Comparison of ENCODE assay signal across 21 cellular contexts in the genomic region with DNA sequence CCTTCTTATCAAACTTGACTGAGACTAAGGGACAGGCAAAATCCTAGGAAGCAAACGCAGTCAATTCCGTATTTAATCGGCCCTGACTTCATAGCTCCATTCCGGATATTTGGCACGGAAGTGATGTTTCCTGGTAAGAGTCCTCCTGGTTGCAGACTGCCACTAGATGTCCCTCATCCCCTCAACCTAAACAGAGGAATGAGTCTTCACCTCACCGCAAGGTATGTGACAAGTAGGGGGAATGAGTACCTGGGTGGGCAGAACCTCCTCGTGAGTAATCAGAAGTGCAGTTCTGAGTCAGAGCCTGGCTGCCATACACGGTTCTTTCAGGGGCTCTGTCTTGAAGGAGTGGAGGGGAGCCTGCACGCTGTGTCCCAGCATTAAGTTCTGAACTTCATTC.
DNase-seq lines count a peak whose midpoint lies in the region; ATAC-seq and TF ChIP-seq lines count a peak whose summit lies in the region.
"Had no signal": no experiment of that assay in that cellular context is flagged by ENCODE, and none has a peak within 500 bp of the region (broad histone marks: within the 10 kb centered on the region; RNA-seq: fewer than 3 reads in every experiment).

No MANE protein-coding gene starts in this region.

- H3K36me3 ChIP-seq in iPS DF 6.9 (ENCODE audit: control insufficient read depth, insufficient read depth, low read length) (no peaks in the 10 kb centered on the region), upper lobe of right lung (no peaks in the 10 kb centered on the region)
- H3K36me3 ChIP-seq: upper lobe of left lung had no signal

- ATAC-seq in WTC11 (peak; percentile 96), upper lobe of right lung (peak; percentile 23), omental fat pad (ENCODE audit: low FRiP score) (no peak)
- ATAC-seq in activated T-cell treated with anti-CD3 and anti-CD28 coated beads, Interleukin-2, amount 50 U/mL, for 4 hours: no peak
- ATAC-seq: natural killer cell treated with Interleukin-12 subunit alpha and Interleukin-12 subunit beta and Interleukin-15 and Interleukin-18, amount 100 ng/mL, for 72 hours; T-helper 17 cell had no signal

- no CpG with 5 or more reads among the region's 9 CpGs for WGBS in iPS DF 6.9 (ENCODE audit: insufficient coverage, insufficient read length)

- H3K4me1 ChIP-seq in iPS DF 6.9 (ENCODE audit: control insufficient read depth, insufficient read depth, low read length): no peaks in the 10 kb centered on the region
- no peaks in the 10 kb centered on the region for H3K4me1 ChIP-seq in upper lobe of right lung
- H3K4me1 ChIP-seq: upper lobe of left lung had no signal

- peak; percentile 7 for DNase-seq in NCI-H82 (lab: John Stamatoyannopoulos, UW)
- DNase-seq in NCI-H82 treated with DMSO at 0.1 percent for 48 hours (lab: John Stamatoyannopoulos, UW; ENCODE audit: unreplicated experiment): no peak
- peak; percentile 17 for DNase-seq in WTC11 (ENCODE audit: low spot score)
- peak; percentile 16 for DNase-seq in iPS DF 6.9 (ENCODE audit: low read depth, low spot score)
- no peak for DNase-seq in upper lobe of right lung
- no peak for DNase-seq in NCI-H1092 treated with DMSO at 0.1 percent for 48 hours (lab: John Stamatoyannopoulos, UW)
- DNase-seq in omental fat pad (ENCODE audit: low spot score): no peak
- DNase-seq in activated T-cell treated with anti-CD3 and anti-CD28 coated beads, Interleukin-2, amount 50 U/mL, for 4 hours: no peak
- DNase-seq: 8988T; activated CD4-positive, CD25-positive, alpha-beta regulatory T cell treated with anti-CD3 and anti-CD28 coated beads, Interleukin-2, amount 50 U/mL, for 72 hours; activated naive CD4-positive, alpha-beta T cell treated with Interleukin-2 at 50 U/mL for 16 hours; effector CD4-positive, alpha-beta T cell; mammary epithelial cell; SHP77 treated with DMSO at 0.1 percent for 48 hours; stimulated activated CD4-positive, alpha-beta T cell treated with anti-CD3 and anti-CD28 coated beads, Interleukin-12 subunit alpha, Interleukin-12 subunit beta, amount 100 ng/mL, for 4 hours; stimulated activated naive CD4-positive, alpha-beta T cell treated with Interleukin-2 at 50 U/mL for 16 hours; T-helper 17 cell; upper lobe of left lung had no signal

- H3K4me3 Mint-ChIP-seq in WTC11: no peak overlapping the region
- no peak overlapping the region for H3K4me3 Mint-ChIP-seq in activated T-cell treated with anti-CD3 and anti-CD28 coated beads, Interleukin-2, amount 50 U/mL, for 4 hours
- H3K4me3 Mint-ChIP-seq: brain; CD14-positive monocyte; natural killer cell treated with Interleukin-12 subunit alpha and Interleukin-12 subunit beta and Interleukin-15 and Interleukin-18, amount 100 ng/mL, for 72 hours; T-helper 17 cell had no signal

- H3K27me3 ChIP-seq in iPS DF 6.9 (ENCODE audit: control insufficient read depth, insufficient read depth, low read length) (no peaks in the 10 kb centered on the region), upper lobe of right lung (no peaks in the 10 kb centered on the region)
- H3K27me3 ChIP-seq: upper lobe of left lung had no signal

- no peaks in the 10 kb centered on the region for H3K4me1 Mint-ChIP-seq in WTC11
- no peaks in the 10 kb centered on the region for H3K4me1 Mint-ChIP-seq in activated T-cell treated with anti-CD3 and anti-CD28 coated beads, Interleukin-2, amount 50 U/mL, for 4 hours (ENCODE audit: low read depth)
- H3K4me1 Mint-ChIP-seq: brain, CD14-positive monocyte, T-helper 17 cell had no signal

- no peak overlapping the region for H3K27ac Mint-ChIP-seq in WTC11
- H3K27ac Mint-ChIP-seq: brain; natural killer cell treated with Interleukin-12 subunit alpha and Interleukin-12 subunit beta and Interleukin-15 and Interleukin-18, amount 100 ng/mL, for 72 hours; T-helper 17 cell had no signal

- intact Hi-C loops in upper lobe of right lung (cut with DNase I): no loop called here

- CTCF ChIA-PET in WTC11 (lab: Charles Lee): interaction anchor here (0.7 to 1.3 kb wide), 4 partner anchors 9 to 458 kb away, joined by 3 to 7 read pairs (median 4); no protein-coding TSS in a partner anchor

- no peak overlapping the region for H3K4me3 ChIP-seq in iPS DF 6.9 (ENCODE audit: low read length)
- no peak overlapping the region for H3K4me3 ChIP-seq in upper lobe of right lung
- H3K4me3 ChIP-seq: upper lobe of left lung had no signal

- POLR2A ChIA-PET in WTC11 (lab: Charles Lee): no interaction called here

- H3K36me3 Mint-ChIP-seq in WTC11: no peaks in the 10 kb centered on the region
- H3K36me3 Mint-ChIP-seq in activated T-cell treated with anti-CD3 and anti-CD28 coated beads, Interleukin-2, amount 50 U/mL, for 4 hours (ENCODE audit: insufficient read depth): no peaks in the 10 kb centered on the region
- H3K36me3 Mint-ChIP-seq: brain, CD14-positive monocyte had no signal

- no peaks in the 10 kb centered on the region; the same call in 1 of the 2 replicates for H3K9me3 Mint-ChIP-seq in WTC11
- H3K9me3 Mint-ChIP-seq in activated T-cell treated with anti-CD3 and anti-CD28 coated beads, Interleukin-2, amount 50 U/mL, for 4 hours: peaks cover 5% of the 10 kb centered on the region

- H3K9me3 ChIP-seq in iPS DF 6.9 (ENCODE audit: control insufficient read depth, insufficient read depth, low read length) (no peaks in the 10 kb centered on the region), upper lobe of right lung (no peaks in the 10 kb centered on the region)
- H3K9me3 ChIP-seq: upper lobe of left lung had no signal

- no peaks in the 10 kb centered on the region for H3K27me3 Mint-ChIP-seq in WTC11 (ENCODE audit: low read depth)
- no peaks in the 10 kb centered on the region for H3K27me3 Mint-ChIP-seq in activated T-cell treated with anti-CD3 and anti-CD28 coated beads, Interleukin-2, amount 50 U/mL, for 4 hours (ENCODE audit: low read depth)
- H3K27me3 Mint-ChIP-seq: natural killer cell treated with Interleukin-12 subunit alpha and Interleukin-12 subunit beta and Interleukin-15 and Interleukin-18, amount 100 ng/mL, for 72 hours; T-helper 17 cell had no signal

- TF ChIP-seq CTCF in WTC11 (IDR thresholded peaks at IDR 0.05): no peak
- TF ChIP-seq CTCF in upper lobe of right lung (IDR thresholded peaks at IDR 0.05): no peak
- no peak for TF ChIP-seq CTCF in omental fat pad (IDR thresholded peaks at IDR 0.05)

- no peak overlapping the region for H3K27ac ChIP-seq in iPS DF 6.9 (ENCODE audit: low read length)
- H3K27ac ChIP-seq in upper lobe of right lung: no peak overlapping the region
- H3K27ac ChIP-seq: upper lobe of left lung had no signal

TF ChIP-seq in WTC11, 78 proteins besides CTCF, POLR2A, EP300 and RAD21:
- no peak for TF ChIP-seq GABPB1 (CRISPR knock-in tag; IDR thresholded peaks at IDR 0.05)
- no peak for TF ChIP-seq E2F5 (CRISPR knock-in tag; IDR thresholded peaks at IDR 0.05)
- no peak for TF ChIP-seq ZNF423 (CRISPR knock-in tag; IDR thresholded peaks at IDR 0.05)
- no peak for TF ChIP-seq ZNF416 (CRISPR knock-in tag; IDR thresholded peaks at IDR 0.05)
- no peak for TF ChIP-seq ZNF317 (CRISPR knock-in tag; IDR thresholded peaks at IDR 0.05; ENCODE audit: borderline replicate concordance, low read depth)
- no peak for TF ChIP-seq HMGA2 (CRISPR knock-in tag; IDR thresholded peaks at IDR 0.05)
- no peak for TF ChIP-seq SOX15 (CRISPR knock-in tag; IDR thresholded peaks at IDR 0.05)
- TF ChIP-seq KAT7 (CRISPR knock-in tag; IDR thresholded peaks at IDR 0.05; ENCODE audit: borderline replicate concordance): no peak
- no peak for TF ChIP-seq PREB (CRISPR knock-in tag; IDR thresholded peaks at IDR 0.05; ENCODE audit: borderline replicate concordance)
- TF ChIP-seq, protein P1, sequence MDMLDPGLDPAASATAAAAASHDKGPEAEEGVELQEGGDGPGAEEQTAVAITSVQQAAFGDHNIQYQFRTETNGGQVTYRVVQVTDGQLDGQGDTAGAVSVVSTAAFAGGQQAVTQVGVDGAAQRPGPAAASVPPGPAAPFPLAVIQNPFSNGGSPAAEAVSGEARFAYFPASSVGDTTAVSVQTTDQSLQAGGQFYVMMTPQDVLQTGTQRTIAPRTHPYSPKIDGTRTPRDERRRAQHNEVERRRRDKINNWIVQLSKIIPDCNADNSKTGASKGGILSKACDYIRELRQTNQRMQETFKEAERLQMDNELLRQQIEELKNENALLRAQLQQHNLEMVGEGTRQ (CRISPR knock-in tag; IDR thresholded peaks at IDR 0.05): no peak
- no peak for TF ChIP-seq EMX1 (CRISPR knock-in tag; IDR thresholded peaks at IDR 0.05)
- no peak for TF ChIP-seq TCF7 (CRISPR knock-in tag; IDR thresholded peaks at IDR 0.05; ENCODE audit: low read depth)
TF ChIP-seq in WTC11: peak in this region for 0.

Comparison
In these comparisons a context has a peak if more than half of its experiments do, and no peak if none do; other contexts are left out.
1. DNase-seq: peak in NCI-H82 (single experiment), WTC11 (single experiment) and iPS DF 6.9 (single experiment); none in NCI-H82 treated with DMSO at 0.1 percent for 48 hours (single experiment), upper lobe of right lung (single experiment), NCI-H1092 treated with DMSO at 0.1 percent for 48 hours (single experiment), omental fat pad (single experiment) and activated T-cell treated with anti-CD3 and anti-CD28 coated beads, Interleukin-2, amount 50 U/mL, for 4 hours (single experiment).
2. ATAC-seq: peak in WTC11 (single experiment) and upper lobe of right lung (single experiment); none in omental fat pad (single experiment) and activated T-cell treated with anti-CD3 and anti-CD28 coated beads, Interleukin-2, amount 50 U/mL, for 4 hours (0 of 2).